Comparison of ENCODE assay signal across 17 cellular contexts in genomic region chr5:133809801-133810200, GRCh38.
A peak's percentile ranks its signal among the peaks of the same experiment; 100 is the strongest.
DNase-seq lines count a peak whose midpoint lies in the region; ATAC-seq and TF ChIP-seq lines count a peak whose summit lies in the region.
"Had no signal": no experiment of that assay in that cellular context is flagged by ENCODE, and none has a peak within 500 bp of the region (broad histone marks: within the 10 kb centered on the region; RNA-seq: fewer than 3 reads in every experiment).

No MANE protein-coding gene starts in this region.

- H3K4me1 ChIP-seq in BE2C = no peaks in the 10 kb centered on the region
- H3K4me1 ChIP-seq in SJCRH30 = peaks cover 25% of the 10 kb centered on the region
- H3K4me1 ChIP-seq in lung (ENCODE audit: control insufficient read depth in 2 of 2, insufficient read depth in 2 of 2, low read length in 2 of 2) = peaks cover 0 to 5% of the 10 kb centered on the region in 2 donors
- H3K4me1 ChIP-seq: Caco-2 had no signal

- H3K4me3 Mint-ChIP-seq in neural crest cell = no peak overlapping the region
- H3K4me3 Mint-ChIP-seq in progenitor cell of endocrine pancreas (ENCODE audit: low read depth) = no peak overlapping the region
- H3K4me3 Mint-ChIP-seq: CD4-positive, alpha-beta T cell; CD8-positive, alpha-beta T cell had no signal

- 93 to 97% methylated on average over 2 of the region's 2 CpGs for WGBS in lung, 2 donors

- TF ChIP-seq CTCF in BE2C (IDR thresholded peaks at IDR 0.05; ENCODE audit: low read depth, low read length) (no peak), lung (IDR thresholded peaks at IDR 0.05; ENCODE audit: control extremely low read depth, extremely low read depth) (no peak), neural crest cell (conservative IDR thresholded peaks at IDR 0.05) (no peak), progenitor cell of endocrine pancreas (IDR thresholded peaks at IDR 0.05; ENCODE audit: unreplicated experiment) (no peak)

- ATAC-seq in lung (ENCODE audit: insufficient read depth, low FRiP score) = no peak
- no peak for ATAC-seq in left lobe of liver
- ATAC-seq: CD8-positive, alpha-beta T cell had no signal

- H3K27ac ChIP-seq in SJCRH30 (no peak overlapping the region), lung (ENCODE audit: low read depth in 1 of 2, low read length in 1 of 2) (no peak overlapping the region)
- H3K27ac ChIP-seq: 22Rv1; BLaER1 treated with 17β-estradiol and CSF1 and Interleukin-3, amounts not matched to agents 10 nM and 100 nM; C4-2B had no signal

- no peaks in the 10 kb centered on the region for H3K9me3 Mint-ChIP-seq in neural crest cell
- no peaks in the 10 kb centered on the region for H3K9me3 Mint-ChIP-seq in progenitor cell of endocrine pancreas (ENCODE audit: low read depth)
- H3K9me3 Mint-ChIP-seq: CD8-positive, alpha-beta T cell had no signal

- no peaks in the 10 kb centered on the region for H3K9me3 ChIP-seq in BE2C
- no peaks in the 10 kb centered on the region for H3K9me3 ChIP-seq in SJCRH30 (replicated peaks)
- H3K9me3 ChIP-seq in lung (ENCODE audit: control insufficient read depth in 2 of 2, insufficient read depth in 1 of 2, low read length in 1 of 2) = no peaks in the 10 kb centered on the region
- H3K9me3 ChIP-seq: Caco-2 had no signal

- H3K27me3 ChIP-seq in BE2C = no peaks in the 10 kb centered on the region
- no peaks in the 10 kb centered on the region for H3K27me3 ChIP-seq in SJCRH30
- H3K27me3 ChIP-seq in lung (ENCODE audit: control insufficient read depth, insufficient read depth) = no peaks in the 10 kb centered on the region
- H3K27me3 ChIP-seq: BLaER1 treated with 17β-estradiol and CSF1 and Interleukin-3, amounts not matched to agents 10 nM and 100 nM had no signal

- peak; percentile 34 for DNase-seq in BE2C
- DNase-seq in SJCRH30 = peak; percentile 72 to 91
- no peak for DNase-seq in lung (ENCODE audit: low spot score)
- no peak for DNase-seq in neural crest cell (ENCODE audit: low read depth, low spot score)
- DNase-seq in A172 (ENCODE audit: low spot score) = no peak
- DNase-seq in left lobe of liver (ENCODE audit: low spot score) = no peak
- no peak for DNase-seq in progenitor cell of endocrine pancreas (ENCODE audit: low spot score, unreplicated experiment)
- DNase-seq: ACHN; Caco-2; Calu3; CD4-positive, alpha-beta T cell; CD8-positive, alpha-beta T cell; DMS79 treated with DMSO at 0.1 percent for 48 hours; GF-D8 had no signal

- H3K36me3 Mint-ChIP-seq in neural crest cell (ENCODE audit: low read depth) (no peaks in the 10 kb centered on the region), progenitor cell of endocrine pancreas (ENCODE audit: insufficient read depth) (no peaks in the 10 kb centered on the region)
- H3K36me3 Mint-ChIP-seq: CD8-positive, alpha-beta T cell had no signal

- H3K36me3 ChIP-seq in BE2C = no peaks in the 10 kb centered on the region
- H3K36me3 ChIP-seq in SJCRH30 = no peaks in the 10 kb centered on the region
- no peaks in the 10 kb centered on the region for H3K36me3 ChIP-seq in lung (ENCODE audit: control insufficient read depth in 2 of 2, insufficient read depth in 2 of 2, low read length in 2 of 2)
- H3K36me3 ChIP-seq: BLaER1 treated with 17β-estradiol and CSF1 and Interleukin-3, amounts not matched to agents 10 nM and 100 nM had no signal

- H3K4me1 Mint-ChIP-seq in neural crest cell (peaks cover 12% of the 10 kb centered on the region), progenitor cell of endocrine pancreas (ENCODE audit: low read depth) (peaks cover 17% of the 10 kb centered on the region)

- H3K27me3 Mint-ChIP-seq in neural crest cell (ENCODE audit: low read depth) (peaks cover 7% of the 10 kb centered on the region), progenitor cell of endocrine pancreas (peaks cover 40% of the 10 kb centered on the region)

- H3K4me3 ChIP-seq in BE2C (ENCODE audit: low read depth, low read length) (no peak overlapping the region), SJCRH30 (no peak overlapping the region), lung (peak overlapping the region; percentile 3)
- H3K4me3 ChIP-seq: BLaER1 treated with 17β-estradiol and CSF1 and Interleukin-3, amounts not matched to agents 10 nM and 100 nM had no signal

- H3K27ac Mint-ChIP-seq in neural crest cell (ENCODE audit: unreplicated experiment) (peak overlapping the region; percentile 57), progenitor cell of endocrine pancreas (no peak overlapping the region)
- H3K27ac Mint-ChIP-seq: CD4-positive, alpha-beta T cell; CD8-positive, alpha-beta T cell had no signal

Comparison
In these comparisons a context has a peak if more than half of its experiments do, and no peak if none do; other contexts are left out.
1. DNase-seq: peak in BE2C (single experiment) and SJCRH30 (2 of 2); none in lung (single experiment), neural crest cell (single experiment), A172 (single experiment), left lobe of liver (single experiment) and progenitor cell of endocrine pancreas (single experiment).